ENCODE assay signal across 11 cellular contexts in genomic region chr5:150490754-150491153, GRCh38. TPM values are rescaled to one million over a fixed set of nuclear protein-coding genes. Genes with fewer than 3 reads are reported as not detected.
DNase-seq lines count a peak whose midpoint lies in the region; ATAC-seq and TF ChIP-seq lines count a peak whose summit lies in the region.
"Had no signal": no experiment of that assay in that cellular context is flagged by ENCODE, and none has a peak within 500 bp of the region (broad histone marks: within the 10 kb centered on the region; RNA-seq: fewer than 3 reads in every experiment).

No MANE protein-coding gene starts in this region.

- no peak overlapping the region for H3K18ac ChIP-seq in H9 (ENCODE audit: insufficient read length, low read depth, low read length)

- no peak overlapping the region for H4K91ac ChIP-seq in H9 (ENCODE audit: insufficient read length, low read depth, low read length)

- H2BK15ac ChIP-seq in H9 (ENCODE audit: low read depth, low read length), result no peak overlapping the region

- no peak overlapping the region for H3K23ac ChIP-seq in H9 (ENCODE audit: insufficient read length, low read depth, low read length)

- H4K8ac ChIP-seq in H9 (replicated peaks; ENCODE audit: insufficient read length, low read depth, low read length), result no peak overlapping the region

- H3K4me3 Mint-ChIP-seq in H9, result peak overlapping the region in 1 of 2 experiments; percentile 40; a peak in 3 of 5 replicates
- H3K4me3 Mint-ChIP-seq in T-helper 17 cell, result peak overlapping the region; percentile 49

- H3K14ac ChIP-seq in H9 (ENCODE audit: insufficient read depth, low read length), result no peak overlapping the region

- H2BK5ac ChIP-seq in H9 (ENCODE audit: insufficient read length, low read length), result no peak overlapping the region

- no peak overlapping the region for H4K5ac ChIP-seq in H9 (ENCODE audit: insufficient read length, low read depth, low read length)

- H3K4me1 ChIP-seq in H9 (ENCODE audit: insufficient read depth, low read length) (peaks cover 19% of the 10 kb centered on the region), right cardiac atrium (ENCODE audit: control insufficient read depth, insufficient read depth, low read length) (peaks cover 45% of the 10 kb centered on the region), stomach (peaks cover 59 to 74% (median 69%) of the 10 kb centered on the region in 4 donors)

- H3K4me1 Mint-ChIP-seq in H9, result peaks cover 58 to 60% of the 10 kb centered on the region in 2 experiments
- peaks cover 19% of the 10 kb centered on the region for H3K4me1 Mint-ChIP-seq in T-helper 17 cell

- intact Hi-C loops in right cardiac atrium (cut with DNase I) (no loop called here), stomach (cut with DNase I; ENCODE audit: low total_unique reads) (no loop called here)

- no peak overlapping the region for H2AK5ac ChIP-seq in H9 (ENCODE audit: insufficient read length, low read length)

- H3K27me3 Mint-ChIP-seq in H9 (ENCODE audit: low read depth) (no peaks in the 10 kb centered on the region), T-helper 17 cell (peaks cover 43% of the 10 kb centered on the region)

- peaks cover 2% of the 10 kb centered on the region for H4K20me1 ChIP-seq in H9 (ENCODE audit: control insufficient read depth, insufficient read depth, insufficient read length)

- no peak for DNase-seq in H9
- DNase-seq in T-helper 17 cell, result no peak
- DNase-seq in right cardiac atrium, result no peak
- DNase-seq in stomach, result no peak
- DNase-seq in NCI-H748 (lab: John Stamatoyannopoulos, UW; ENCODE audit: unreplicated experiment), result no peak
- DNase-seq in activated naive CD4-positive, alpha-beta T cell treated with Interleukin-2 at 50 U/mL for 16 hours, result no peak
- DNase-seq: DMS79, NCI-H510A treated with DMSO at 0.1 percent for 48 hours had no signal

- H3K36me3 Mint-ChIP-seq in H9 (ENCODE audit: insufficient read depth in 1 of 3, low read depth in 3 of 3), result peaks cover 2 to 11% (median 4%) of the 10 kb centered on the region in 3 experiments; a peak in 4 of 7 replicates
- peaks cover 6% of the 10 kb centered on the region for H3K36me3 Mint-ChIP-seq in T-helper 17 cell (ENCODE audit: low read depth)

- H3K56ac ChIP-seq in H9 (ENCODE audit: insufficient read length, low read depth, low read length), result no peak overlapping the region

- TF ChIP-seq CTCF in H9 (conservative IDR thresholded peaks at IDR 0.05) (no peak), stomach (IDR thresholded peaks at IDR 0.05) (no peak)

- H3K36me3 ChIP-seq in stomach, result peaks cover 3 to 15% (median 7%) of the 10 kb centered on the region in 4 donors

- no peak for TF ChIP-seq POLR2A in stomach (IDR thresholded peaks at IDR 0.05)

- no peaks in the 10 kb centered on the region for H3K9me3 Mint-ChIP-seq in H9
- H3K9me3 Mint-ChIP-seq: activated T-helper 2 cell treated with anti-CD3 and anti-CD28 coated beads, Interferon-gamma antibody, Interleukin-2, Interleukin-4, amounts not matched to agents 10 μg/mL and 5 μg/mL and 100 μg/mL, durations not matched to agents 14 hours and 24 hours and 36 hours had no signal

- H3K27ac ChIP-seq in H9 (ENCODE audit: insufficient read length, low read depth, low read length), result no peak overlapping the region
- H3K27ac ChIP-seq in right cardiac atrium (ENCODE audit: low read length), result peak overlapping the region; percentile 59
- H3K27ac ChIP-seq in stomach, result peak overlapping the region; percentile 28 to 97 (median 95)

- no peak for TF ChIP-seq EP300 in stomach (IDR thresholded peaks at IDR 0.05)

- no peak overlapping the region for H3K4ac ChIP-seq in H9 (ENCODE audit: low read depth, low read length)

- H3K27ac Mint-ChIP-seq in H9, result peak overlapping the region in 2 of 3 experiments; percentile 35 to 81; a peak in 4 of 7 replicates
- no peak overlapping the region for H3K27ac Mint-ChIP-seq in T-helper 17 cell
- H3K27ac Mint-ChIP-seq: activated T-helper 2 cell treated with anti-CD3 and anti-CD28 coated beads, Interferon-gamma antibody, Interleukin-2, Interleukin-4, amounts not matched to agents 10 μg/mL and 5 μg/mL and 100 μg/mL, durations not matched to agents 14 hours and 24 hours and 36 hours had no signal

- H3K79me1 ChIP-seq in H9 (ENCODE audit: insufficient read depth, low read depth, low read length, poor library complexity, severe bottlenecking), result peaks cover 10% of the 10 kb centered on the region

- WGBS in H9 (ENCODE audit: extremely low coverage, insufficient read length, low lambda C conversion rate), result no CpG with 5 or more reads among the region's 1 CpG
- WGBS in right cardiac atrium, result 25% methylated on average over 1 of the region's 1 CpG
- WGBS in stomach, 5 donors, result 55 to 73% (median 67%) methylated on average over 1 of the region's 1 CpG

- H3K9me3 ChIP-seq in H9 (ENCODE audit: control insufficient read depth, low read depth, low read length) (no peaks in the 10 kb centered on the region), T-helper 17 cell (ENCODE audit: control insufficient read depth, low read length, poor library complexity, severe bottlenecking) (no peaks in the 10 kb centered on the region), right cardiac atrium (ENCODE audit: control insufficient read depth, low read length) (no peaks in the 10 kb centered on the region), stomach (no peaks in the 10 kb centered on the region)

- no peak overlapping the region for H3K4me2 ChIP-seq in H9 (ENCODE audit: insufficient read depth, insufficient read length, low read length)

- ATAC-seq in T-helper 17 cell (no peak), right cardiac atrium (no peak), HG03045 (IDR thresholded peaks at IDR 0.05; ENCODE audit: unreplicated experiment) (no peak), GM19328 (IDR thresholded peaks at IDR 0.05; ENCODE audit: unreplicated experiment) (no peak)

- no peak overlapping the region for H2BK120ac ChIP-seq in H9 (ENCODE audit: low read depth, low read length, poor library complexity, severe bottlenecking)

- no peak overlapping the region for H2AFZ ChIP-seq in H9 (ENCODE audit: low read length)

- H2BK20ac ChIP-seq in H9 (ENCODE audit: low read depth, low read length, poor library complexity, severe bottlenecking), result no peak overlapping the region

- no peak overlapping the region for H3K9ac ChIP-seq in H9 (ENCODE audit: extremely low read depth, insufficient read length, low read length)

- H3K4me3 ChIP-seq in right cardiac atrium (ENCODE audit: low read length), result no peak overlapping the region
- no peak overlapping the region for H3K4me3 ChIP-seq in stomach

- no peaks in the 10 kb centered on the region for H3K23me2 ChIP-seq in H9 (ENCODE audit: insufficient read length, low read depth, low read length, poor library complexity, severe bottlenecking)

- no peak overlapping the region for H2BK12ac ChIP-seq in H9 (ENCODE audit: insufficient read length, low read depth, low read length)

- no peak overlapping the region for H3T11ph ChIP-seq in H9 (ENCODE audit: low read length)

- no peaks in the 10 kb centered on the region for H3K27me3 ChIP-seq in H9 (ENCODE audit: insufficient read depth, low read length)
- no peaks in the 10 kb centered on the region for H3K27me3 ChIP-seq in right cardiac atrium (ENCODE audit: control insufficient read depth, insufficient read depth)
- no peaks in the 10 kb centered on the region for H3K27me3 ChIP-seq in stomach

- H3K79me2 ChIP-seq in H9 (ENCODE audit: insufficient read depth, low read length), result peaks cover 34% of the 10 kb centered on the region; the same call in 1 of the 2 replicates

RNA-seq across cellular contexts. Expression of gene NDST1, which starts 17.2 kb away (rescaled TPM):
- 59.2 and 65.5 TPM in 2 replicates for total RNA-seq in H9 (2021)
- 10 to 100 TPM in 1 of 2 donors, 1 to 10 TPM in 1; 2.2 to 13.7 TPM for total RNA-seq in T-helper 17 cell
- 10 to 100 TPM; 53.1 to 67.8 (median 58.7) TPM for total RNA-seq in right cardiac atrium
- polyA plus RNA-seq in right cardiac atrium, result 45.9 TPM
- total RNA-seq in stomach, result 10 to 100 TPM; 14.2 to 32.9 (median 21.6) TPM
- 10 to 100 TPM in 1 of 3 donors, 1 to 10 TPM in 2; 6.4 to 15.3 (median 7.2) TPM for polyA plus RNA-seq in stomach

RNA-seq across cellular contexts. Expression of gene RPS14, which starts 41.2 kb away (rescaled TPM):
- 2,533 and 2,603 TPM in 2 replicates for total RNA-seq in H9 (2021)
- total RNA-seq in T-helper 17 cell, result 1,000 to 10,000 TPM; 3,455 to 4,953 TPM
- total RNA-seq in right cardiac atrium, result 1,000 to 10,000 TPM; 1,254 to 1,552 (median 1,386) TPM
- 1,870 TPM for polyA plus RNA-seq in right cardiac atrium
- total RNA-seq in stomach, result 1,000 to 10,000 TPM in 4 of 5 donors, 100 to 1,000 TPM in 1; 899 to 3,971 (median 1,858) TPM
- polyA plus RNA-seq in stomach, result 1,000 to 10,000 TPM; 4,327 to 6,427 (median 4,820) TPM
